34 cellular contexts compared by ENCODE assay signal in the genomic region with DNA sequence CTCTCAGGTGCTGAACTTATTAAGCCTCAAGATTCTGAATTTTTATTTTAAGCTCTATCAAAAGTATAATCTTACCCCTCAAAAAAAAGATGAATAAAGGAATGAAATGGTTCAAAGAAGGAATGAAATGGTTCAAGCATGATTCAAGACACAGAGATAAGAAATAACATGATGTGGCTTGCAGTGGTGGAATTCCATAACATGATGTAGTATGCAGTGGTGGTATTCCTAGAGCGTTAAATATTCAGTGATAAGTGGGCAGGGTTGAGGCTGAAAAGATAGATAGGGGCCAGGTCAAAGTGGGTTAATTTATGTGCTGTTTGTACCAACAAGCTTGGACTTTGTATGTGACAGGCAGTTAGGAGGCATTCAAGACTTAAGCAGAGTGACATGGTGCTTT.
"Had no signal": no experiment of that assay in that cellular context is flagged by ENCODE, and none has a peak within 500 bp of the region (broad histone marks: within the 10 kb centered on the region; RNA-seq: fewer than 3 reads in every experiment).

No MANE protein-coding gene starts in this region.

- H3K9me3 Mint-ChIP-seq: activated CD4-positive, alpha-beta memory T cell treated with anti-CD3 and anti-CD28 coated beads, Interleukin-2, amount 10 ng/mL, durations not matched to agents 7 days and 5 days; activated naive CD4-positive, alpha-beta T cell treated with anti-CD3 and anti-CD28 coated beads for 36 hours; activated naive CD4-positive, alpha-beta T cell treated with anti-CD3 and anti-CD28 coated beads, Interleukin-2, amount 50 U/mL, for 72 hours; activated T-cell treated with anti-CD3 and anti-CD28 coated beads, Interleukin-2, amount 50 U/mL, for 24 hours; activated T-helper 2 cell treated with anti-CD3 and anti-CD28 coated beads, Interferon-gamma antibody, Interleukin-2, Interleukin-4, amounts not matched to agents 10 μg/mL and 5 μg/mL and 100 μg/mL, durations not matched to agents 14 hours and 24 hours and 36 hours; brain; central memory CD8-positive, alpha-beta T cell had no signal

- H3K36me3 Mint-ChIP-seq: activated naive CD4-positive, alpha-beta T cell treated with anti-CD3 and anti-CD28 coated beads, Interleukin-2, amount 50 U/mL, for 72 hours had no signal

- H3K4me3 ChIP-seq: adrenal gland, cardiac muscle cell, K562 had no signal

- H3K27me3 ChIP-seq: adrenal gland, cardiac muscle cell had no signal

- H3K27ac Mint-ChIP-seq: activated CD4-positive, alpha-beta memory T cell treated with anti-CD3 and anti-CD28 coated beads, Interleukin-2, amount 10 ng/mL, durations not matched to agents 7 days and 5 days; activated CD8-positive, alpha-beta memory T cell treated with anti-CD3 and anti-CD28 coated beads, Interleukin-2, amount 10 ng/mL, durations not matched to agents 7 days and 5 days; activated naive CD4-positive, alpha-beta T cell treated with anti-CD3 and anti-CD28 coated beads for 36 hours; activated naive CD4-positive, alpha-beta T cell treated with anti-CD3 and anti-CD28 coated beads, Interleukin-2, amount 50 U/mL, for 72 hours; activated T-cell treated with anti-CD3 and anti-CD28 coated beads, Interleukin-2, amount 50 U/mL, for 24 hours; activated T-helper 2 cell treated with anti-CD3 and anti-CD28 coated beads, Interferon-gamma antibody, Interleukin-2, Interleukin-4, amounts not matched to agents 10 μg/mL and 5 μg/mL and 100 μg/mL, durations not matched to agents 14 hours and 24 hours and 36 hours; brain had no signal

- H3K9me3 ChIP-seq: adrenal gland had no signal

- H3K27ac ChIP-seq: cardiac muscle cell, RWPE1, WERI-Rb-1 had no signal

- H3K27me3 Mint-ChIP-seq: activated CD4-positive, alpha-beta memory T cell treated with anti-CD3 and anti-CD28 coated beads, Interleukin-2, amount 10 ng/mL, durations not matched to agents 7 days and 5 days; activated CD8-positive, alpha-beta memory T cell treated with anti-CD3 and anti-CD28 coated beads, Interleukin-2, amount 10 ng/mL, durations not matched to agents 7 days and 5 days; activated T-cell treated with anti-CD3 and anti-CD28 coated beads, Interleukin-2, amount 50 U/mL, for 24 hours; brain; central memory CD8-positive, alpha-beta T cell had no signal

- H3K4me3 Mint-ChIP-seq: activated CD4-positive, alpha-beta memory T cell treated with anti-CD3 and anti-CD28 coated beads, Interleukin-2, amount 10 ng/mL, durations not matched to agents 7 days and 5 days; activated CD8-positive, alpha-beta memory T cell treated with anti-CD3 and anti-CD28 coated beads, Interleukin-2, amount 10 ng/mL, durations not matched to agents 7 days and 5 days; activated naive CD4-positive, alpha-beta T cell treated with anti-CD3 and anti-CD28 coated beads for 36 hours; activated T-cell treated with anti-CD3 and anti-CD28 coated beads, Interleukin-2, amount 50 U/mL, for 24 hours; brain; central memory CD8-positive, alpha-beta T cell had no signal

- DNase-seq: activated CD4-positive, alpha-beta memory T cell treated with anti-CD3 and anti-CD28 coated beads, Interleukin-2, amount 10 ng/mL, durations not matched to agents 7 days and 5 days; activated CD4-positive, alpha-beta T cell treated with anti-CD3 and anti-CD28 coated beads for 1 hour; activated CD4-positive, alpha-beta T cell treated with anti-CD3 and anti-CD28 coated beads for 48 hours; activated CD4-positive, CD25-positive, alpha-beta regulatory T cell; activated CD8-positive, alpha-beta memory T cell treated with anti-CD3 and anti-CD28 coated beads for 24 hours; activated CD8-positive, alpha-beta memory T cell treated with anti-CD3 and anti-CD28 coated beads, Interleukin-2, amount 10 ng/mL, durations not matched to agents 7 days and 5 days; activated gamma-delta T cell; activated naive CD4-positive, alpha-beta T cell treated with anti-CD3 and anti-CD28 coated beads for 36 hours; activated T-cell treated with anti-CD3 and anti-CD28 coated beads, Interleukin-2, amount 50 U/mL, for 24 hours; adrenal gland; anterior cingulate cortex; NCI-H1105; NCI-H1436; NCI-H1694; NCI-H1930; NCI-H2081 treated with DMSO at 0.1 percent for 48 hours; NCI-H510A; NCI-H526; NCI-H748 treated with DMSO at 0.1 percent for 48 hours; NK-92 treated with Interleukin-12 subunit alpha and Interleukin-12 subunit beta, amount 100 ng/mL, for 24 hours; PC-3; Right ventricle myocardium superior; SW 1271; T-helper 1 cell; T-helper 2 cell; T-helper 9 cell; WERI-Rb-1 had no signal

- H3K36me3 ChIP-seq: cardiac muscle cell had no signal

- ATAC-seq: activated CD8-positive, alpha-beta memory T cell treated with anti-CD3 and anti-CD28 coated beads, Interleukin-2, amount 10 ng/mL, durations not matched to agents 7 days and 5 days; activated naive CD4-positive, alpha-beta T cell treated with anti-CD3 and anti-CD28 coated beads, Interleukin-2, amount 50 U/mL, for 72 hours; PC-3 had no signal

- H3K4me1 Mint-ChIP-seq: activated CD8-positive, alpha-beta memory T cell treated with anti-CD3 and anti-CD28 coated beads, Interleukin-2, amount 10 ng/mL, durations not matched to agents 7 days and 5 days had no signal
